ENCODE assay signal across 33 cellular contexts in genomic region chr22:37390075-37390474, GRCh38. TPM values are rescaled to one million over a fixed set of nuclear protein-coding genes. Genes with fewer than 3 reads are reported as not detected.
"Had no signal": no experiment of that assay in that cellular context is flagged by ENCODE, and none has a peak within 500 bp of the region (broad histone marks: within the 10 kb centered on the region; RNA-seq: fewer than 3 reads in every experiment).

No MANE protein-coding gene starts in this region.

- H3K27ac ChIP-seq: adrenal gland, body of pancreas, esophagus muscularis mucosa, foreskin keratinocyte, gastrocnemius medialis, heart left ventricle, WERI-Rb-1 had no signal

- H3K4me3 ChIP-seq: adrenal gland, body of pancreas, esophagus muscularis mucosa, gastrocnemius medialis, heart left ventricle had no signal

- FAIRE-seq: colon had no signal

- DNase-seq: activated CD4-positive, alpha-beta memory T cell treated with anti-CD3 and anti-CD28 coated beads for 36 hours; activated CD4-positive, alpha-beta T cell treated with anti-CD3 and anti-CD28 coated beads for 36 hours; activated CD4-positive, alpha-beta T cell treated with anti-CD3 and anti-CD28 coated beads, Interleukin-2, amount 10 ng/mL, durations not matched to agents 24 days and 14 days; activated CD4-positive, CD25-positive, alpha-beta regulatory T cell; activated CD4-positive, CD25-positive, alpha-beta regulatory T cell treated with anti-CD3 and anti-CD28 coated beads, Interleukin-2, amount 50 U/mL, for 72 hours; activated CD8-positive, alpha-beta memory T cell treated with anti-CD3 and anti-CD28 coated beads, Interleukin-2, amount 10 ng/mL, durations not matched to agents 7 days and 5 days; activated CD8-positive, alpha-beta memory T cell treated with anti-CD3 and anti-CD28 coated beads, Interleukin-2, amount 50 U/mL, for 4 hours; activated CD8-positive, alpha-beta T cell treated with anti-CD3 and anti-CD28 coated beads, Interleukin-2, amount 10 ng/mL, durations not matched to agents 7 days and 5 days; activated effector memory CD4-positive, alpha-beta T cell treated with anti-CD3 and anti-CD28 coated beads, Interleukin-2, amount 50 U/mL, for 16 hours; activated naive CD4-positive, alpha-beta T cell treated with anti-CD3 and anti-CD28 coated beads for 36 hours; activated T-cell treated with anti-CD3 and anti-CD28 coated beads, Interleukin-2, amount 50 U/mL, for 1 hour; activated T-cell treated with anti-CD3 and anti-CD28 coated beads, Interleukin-2, amount 50 U/mL, for 48 hours; adrenal gland; amygdala; aorta; body of pancreas; caudate nucleus; cortex of kidney; dermis blood vessel endothelial cell; effector CD4-positive, alpha-beta T cell; effector memory CD8-positive, alpha-beta T cell; erythroblast; foreskin keratinocyte; gastrocnemius medialis; glutamatergic neuron; heart left ventricle; T-helper 1 cell; T-helper 17 cell; T1000; WERI-Rb-1 had no signal

- H3K9me3 ChIP-seq: adrenal gland, body of pancreas, esophagus muscularis mucosa, gastrocnemius medialis, heart left ventricle had no signal

- H3K4me1 ChIP-seq: adrenal gland, body of pancreas, esophagus muscularis mucosa, foreskin keratinocyte, gastrocnemius medialis, heart left ventricle had no signal

- ATAC-seq: activated CD4-positive, alpha-beta T cell treated with anti-CD3 and anti-CD28 coated beads for 36 hours; activated CD8-positive, alpha-beta memory T cell treated with anti-CD3 and anti-CD28 coated beads, Interleukin-2, amount 10 ng/mL, durations not matched to agents 7 days and 5 days; activated CD8-positive, alpha-beta T cell treated with anti-CD3 and anti-CD28 coated beads, Interleukin-2, amount 10 ng/mL, durations not matched to agents 7 days and 5 days; activated naive CD4-positive, alpha-beta T cell treated with anti-CD3 and anti-CD28 coated beads, Interleukin-2, amount 50 U/mL, for 72 hours; body of pancreas; effector memory CD8-positive, alpha-beta T cell; foreskin keratinocyte; gastrocnemius medialis; heart left ventricle; T-helper 17 cell had no signal

- H3K27me3 ChIP-seq: adrenal gland, body of pancreas had no signal

- H3K36me3 ChIP-seq: adrenal gland, esophagus muscularis mucosa, gastrocnemius medialis, heart left ventricle, WERI-Rb-1 had no signal

RNA-seq across cellular contexts. Expression of gene ELFN2, which starts 37.2 kb away (rescaled TPM):
- polyA plus RNA-seq: aorta had no signal
